In genomic region chr17:1159781-1160180, GRCh38 we compare ENCODE assay signal across 24 cellular contexts.
"Had no signal": no experiment of that assay in that cellular context is flagged by ENCODE, and none has a peak within 500 bp of the region (broad histone marks: within the 10 kb centered on the region; RNA-seq: fewer than 3 reads in every experiment).

No MANE protein-coding gene starts in this region.

- H3K27ac Mint-ChIP-seq: memory B cell; mesothelial cell of epicardium; natural killer cell treated with Interleukin-12 subunit alpha and Interleukin-12 subunit beta and Interleukin-15 and Interleukin-18, amount 100 ng/mL, for 72 hours; type B pancreatic cell had no signal

- H3K27ac ChIP-seq: esophagus muscularis mucosa, gastrocnemius medialis, left lung, lower lobe of right lung, neural progenitor cell, parathyroid adenoma, psoas muscle, right lobe of liver, suprapubic skin, thyroid gland, uterus had no signal

- H3K4me1 ChIP-seq: gastrocnemius medialis, neural progenitor cell, parathyroid adenoma, psoas muscle, right lobe of liver, suprapubic skin, thyroid gland, uterus had no signal

- H3K36me3 ChIP-seq: gastrocnemius medialis, neural progenitor cell, right lobe of liver, suprapubic skin, thyroid gland, uterus had no signal

- H3K27me3 Mint-ChIP-seq: memory B cell; natural killer cell treated with Interleukin-12 subunit alpha and Interleukin-12 subunit beta and Interleukin-15 and Interleukin-18, amount 100 ng/mL, for 72 hours; type B pancreatic cell had no signal

- H3K4me3 Mint-ChIP-seq: memory B cell; mesothelial cell of epicardium; natural killer cell treated with Interleukin-12 subunit alpha and Interleukin-12 subunit beta and Interleukin-15 and Interleukin-18, amount 100 ng/mL, for 72 hours; stimulated activated effector memory CD8-positive, alpha-beta T cell treated with anti-CD3 and anti-CD28 coated beads, Interleukin-12 subunit alpha, Interleukin-12 subunit beta, amount 100 ng/mL, for 72 hours; type B pancreatic cell had no signal

- H3K27me3 ChIP-seq: esophagus muscularis mucosa, left lung, right lobe of liver, suprapubic skin, thyroid gland, uterus had no signal

- ATAC-seq: gastrocnemius medialis; left lung; lower lobe of right lung; natural killer cell treated with Interleukin-12 subunit alpha and Interleukin-12 subunit beta and Interleukin-15 and Interleukin-18, amount 100 ng/mL, for 72 hours; psoas muscle; stimulated activated effector memory CD8-positive, alpha-beta T cell treated with anti-CD3 and anti-CD28 coated beads, Interleukin-12 subunit alpha, Interleukin-12 subunit beta, amount 100 ng/mL, for 72 hours; stimulated activated naive CD8-positive, alpha-beta T cell treated with anti-CD3 and anti-CD28 coated beads, Interleukin-15, Interleukin-2, amounts not matched to agents 100 U/mL and 50 U/mL, for 24 hours had no signal

- H3K4me3 ChIP-seq: esophagus muscularis mucosa, gastrocnemius medialis, left lung, lower lobe of right lung, neural progenitor cell, psoas muscle, right lobe of liver, suprapubic skin, thyroid gland, uterus had no signal

- H3K36me3 Mint-ChIP-seq: natural killer cell treated with Interleukin-12 subunit alpha and Interleukin-12 subunit beta and Interleukin-15 and Interleukin-18, amount 100 ng/mL, for 72 hours had no signal

- H3K9me3 Mint-ChIP-seq: memory B cell; mesothelial cell of epicardium; natural killer cell treated with Interleukin-12 subunit alpha and Interleukin-12 subunit beta and Interleukin-15 and Interleukin-18, amount 100 ng/mL, for 72 hours; neural progenitor cell; stimulated activated effector memory CD8-positive, alpha-beta T cell treated with anti-CD3 and anti-CD28 coated beads, Interleukin-12 subunit alpha, Interleukin-12 subunit beta, amount 100 ng/mL, for 72 hours; type B pancreatic cell had no signal

- H3K9me3 ChIP-seq: esophagus muscularis mucosa, gastrocnemius medialis, left lung, lower lobe of right lung, psoas muscle, right lobe of liver, suprapubic skin, thyroid gland, uterus had no signal

- DNase-seq: cortex of kidney; effector memory CD4-positive, alpha-beta T cell; gastrocnemius medialis; islet precursor cell; lower lobe of right lung; occipital lobe; psoas muscle; retina; right lobe of liver; stimulated activated CD4-positive, alpha-beta T cell treated with anti-CD3 and anti-CD28 coated beads, Interleukin-4, amount 100 ng/mL, for 1 hour; stimulated activated CD8-positive, alpha-beta memory T cell treated with anti-CD3 and anti-CD28 coated beads, Interleukin-4, amount 100 ng/mL, for 48 hours; stimulated activated naive CD8-positive, alpha-beta T cell treated with anti-CD3 and anti-CD28 coated beads, Interleukin-15, Interleukin-2, amounts not matched to agents 100 U/mL and 50 U/mL, for 24 hours; thyroid gland; uterus had no signal
